ENCODE assay signal across 12 cellular contexts in genomic region chr17:4584835-4585187, GRCh38. TPM values are rescaled to one million over a fixed set of nuclear protein-coding genes. Genes with fewer than 3 reads are reported as not detected.
DNase-seq lines count a peak whose midpoint lies in the region; ATAC-seq and TF ChIP-seq lines count a peak whose summit lies in the region.
"Had no signal": no experiment of that assay in that cellular context is flagged by ENCODE, and none has a peak within 500 bp of the region (broad histone marks: within the 10 kb centered on the region; RNA-seq: fewer than 3 reads in every experiment).

No MANE protein-coding gene starts in this region.

- no peaks in the 10 kb centered on the region for H3K9me3 Mint-ChIP-seq in CD4-positive, alpha-beta memory T cell
- H3K9me3 Mint-ChIP-seq in T-cell, result no peaks in the 10 kb centered on the region
- H3K9me3 Mint-ChIP-seq in progenitor cell of endocrine pancreas (ENCODE audit: low read depth), result no peaks in the 10 kb centered on the region
- H3K9me3 Mint-ChIP-seq: activated naive CD8-positive, alpha-beta T cell treated with anti-CD3 and anti-CD28 coated beads, Interleukin-2, amount 10 ng/mL, durations not matched to agents 7 days and 5 days had no signal

- H3K4me2 ChIP-seq in osteoblast (ENCODE audit: insufficient read depth, low read length), result no peak overlapping the region

- CTCF ChIA-PET in CD4-positive, alpha-beta memory T cell (lab: Charles Lee; ENCODE audit: partially characterized antibody), result interaction anchor here (0.6 kb wide), 1 partner anchor 16 kb away, joined by 3 read pairs; no protein-coding TSS in a partner anchor
- CTCF ChIA-PET in T-cell (lab: Charles Lee), result no interaction called here

- DNase-seq in CD4-positive, alpha-beta memory T cell, result no peak
- no peak for DNase-seq in T-cell
- no peak for DNase-seq in progenitor cell of endocrine pancreas (ENCODE audit: low spot score, unreplicated experiment)
- no peak for DNase-seq in osteoblast (ENCODE audit: insufficient read length, low spot score, missing footprints)
- no peak for DNase-seq in NAMALWA (ENCODE audit: low spot score)
- DNase-seq in NCI-H1436 treated with DMSO at 0.1 percent for 48 hours (lab: John Stamatoyannopoulos, UW), result no peak
- no peak for DNase-seq in substantia nigra (lab: John Stamatoyannopoulos, UW)
- DNase-seq: COR-L47 had no signal

- POLR2A ChIA-PET in CD4-positive, alpha-beta memory T cell (lab: Charles Lee; ENCODE audit: partially characterized antibody), result no interaction called here
- POLR2A ChIA-PET in T-cell (lab: Charles Lee), result no interaction called here

- peaks cover 1 to 10% (median 4%) of the 10 kb centered on the region in 4 donors for H3K4me1 Mint-ChIP-seq in CD4-positive, alpha-beta memory T cell
- H3K4me1 Mint-ChIP-seq in T-cell (peaks cover 2 to 12% (median 6%) of the 10 kb centered on the region in 3 donors), progenitor cell of endocrine pancreas (ENCODE audit: low read depth) (peaks cover 33% of the 10 kb centered on the region)

- peak overlapping the region in 5 of 8 donors; percentile 9 to 58 (median 41) for H3K4me3 Mint-ChIP-seq in CD4-positive, alpha-beta memory T cell
- peak overlapping the region; percentile 3 to 67 (median 49) for H3K4me3 Mint-ChIP-seq in T-cell
- H3K4me3 Mint-ChIP-seq in progenitor cell of endocrine pancreas (ENCODE audit: low read depth), result peak overlapping the region; percentile 79
- H3K4me3 Mint-ChIP-seq: activated naive CD8-positive, alpha-beta T cell treated with anti-CD3 and anti-CD28 coated beads, Interleukin-2, amount 10 ng/mL, durations not matched to agents 7 days and 5 days had no signal

- H3K9me3 ChIP-seq in CD4-positive, alpha-beta memory T cell (ENCODE audit: control insufficient read depth in 1 of 2, low read length in 2 of 2), result no peaks in the 10 kb centered on the region
- H3K9me3 ChIP-seq in osteoblast (ENCODE audit: low read depth, low read length), result no peaks in the 10 kb centered on the region
- H3K9me3 ChIP-seq: thyroid gland had no signal

- peaks cover 3% of the 10 kb centered on the region for H3K4me1 ChIP-seq in CD4-positive, alpha-beta memory T cell (ENCODE audit: insufficient read depth, low read length)
- no peaks in the 10 kb centered on the region for H3K4me1 ChIP-seq in osteoblast (ENCODE audit: insufficient read depth, low read length)

- intact Hi-C loops in CD4-positive, alpha-beta memory T cell (cut with micrococcal nuclease), result no loop called here

- no peaks in the 10 kb centered on the region for H3K36me3 ChIP-seq in CD4-positive, alpha-beta memory T cell (ENCODE audit: insufficient read depth, low read length)
- H3K36me3 ChIP-seq in osteoblast (ENCODE audit: insufficient read depth, low read length), result no peaks in the 10 kb centered on the region
- H3K36me3 ChIP-seq: thyroid gland had no signal

- ATAC-seq in T-cell (replicated peaks in 1 of 4), result no peak

- H2AFZ ChIP-seq in osteoblast (ENCODE audit: low read length), result no peak overlapping the region

- no peaks in the 10 kb centered on the region for H3K79me2 ChIP-seq in osteoblast (ENCODE audit: insufficient read depth, low read length)

- H3K36me3 Mint-ChIP-seq in CD4-positive, alpha-beta memory T cell, result no peaks in the 10 kb centered on the region
- H3K36me3 Mint-ChIP-seq in T-cell (no peaks in the 10 kb centered on the region), progenitor cell of endocrine pancreas (ENCODE audit: insufficient read depth) (no peaks in the 10 kb centered on the region)
- H3K36me3 Mint-ChIP-seq: activated naive CD8-positive, alpha-beta T cell treated with anti-CD3 and anti-CD28 coated beads, Interleukin-2, amount 10 ng/mL, durations not matched to agents 7 days and 5 days had no signal

- H3K27me3 Mint-ChIP-seq in CD4-positive, alpha-beta memory T cell, result peaks cover 30 to 36% of the 10 kb centered on the region in 2 donors
- H3K27me3 Mint-ChIP-seq in T-cell (peaks cover 25 to 51% of the 10 kb centered on the region in 2 donors), progenitor cell of endocrine pancreas (peaks cover 39% of the 10 kb centered on the region)

- H3K27ac Mint-ChIP-seq in CD4-positive, alpha-beta memory T cell, result no peak overlapping the region
- H3K27ac Mint-ChIP-seq in T-cell, result no peak overlapping the region
- H3K27ac Mint-ChIP-seq in progenitor cell of endocrine pancreas, result peak overlapping the region; percentile 79
- H3K27ac Mint-ChIP-seq: activated naive CD8-positive, alpha-beta T cell treated with anti-CD3 and anti-CD28 coated beads, Interleukin-2, amount 10 ng/mL, durations not matched to agents 7 days and 5 days had no signal

- H4K20me1 ChIP-seq in osteoblast (ENCODE audit: insufficient read depth, low read length), result no peaks in the 10 kb centered on the region

- peaks cover 10% of the 10 kb centered on the region for H3K27me3 ChIP-seq in CD4-positive, alpha-beta memory T cell (ENCODE audit: insufficient read depth, low read length)
- peaks cover 43% of the 10 kb centered on the region for H3K27me3 ChIP-seq in osteoblast (ENCODE audit: insufficient read depth, low read length)

- TF ChIP-seq CTCF in progenitor cell of endocrine pancreas (IDR thresholded peaks at IDR 0.05; ENCODE audit: unreplicated experiment) (no peak), osteoblast (IDR thresholded peaks at IDR 0.05; ENCODE audit: extremely low read depth, low read depth, low read length) (no peak)

- H3K4me3 ChIP-seq in CD4-positive, alpha-beta memory T cell (ENCODE audit: low read length in 2 of 2), result no peak overlapping the region
- H3K4me3 ChIP-seq in iPS-11a (ENCODE audit: low read depth, low read length) (peak overlapping the region; percentile 50), osteoblast (ENCODE audit: insufficient read depth, low read length) (no peak overlapping the region)

- H3K27ac ChIP-seq in CD4-positive, alpha-beta memory T cell (ENCODE audit: low read depth, low read length), result no peak overlapping the region
- H3K27ac ChIP-seq in osteoblast (ENCODE audit: low read depth, low read length) (no peak overlapping the region), substantia nigra (ENCODE audit: low read depth, low read length, poor library complexity, severe bottlenecking) (no peak overlapping the region)
- H3K27ac ChIP-seq: thyroid gland had no signal

RNA-seq across cellular contexts. Expression of gene SMTNL2, which starts 0.5 kb away (rescaled TPM):
- total RNA-seq in CD4-positive, alpha-beta memory T cell, result not detected
- not detected for polyA plus RNA-seq in CD4-positive, alpha-beta memory T cell
- total RNA-seq in T-cell, result not detected
- total RNA-seq in progenitor cell of endocrine pancreas, result 8.3 and 8.6 TPM in 2 replicates
- total RNA-seq in osteoblast, result not detected in 2 replicates
- total RNA-seq: activated naive CD8-positive, alpha-beta T cell treated with anti-CD3 and anti-CD28 coated beads, Interleukin-2, amount 10 ng/mL, durations not matched to agents 7 days and 5 days; liver had no signal

RNA-seq across cellular contexts. Expression of gene GGT6, which starts 24.4 kb away (rescaled TPM):
- not detected for total RNA-seq in CD4-positive, alpha-beta memory T cell
- polyA plus RNA-seq in CD4-positive, alpha-beta memory T cell, result not detected
- total RNA-seq in T-cell, result not detected
- total RNA-seq in progenitor cell of endocrine pancreas, result not detected in 2 replicates
- not detected in 2 replicates for total RNA-seq in osteoblast
- total RNA-seq: activated naive CD8-positive, alpha-beta T cell treated with anti-CD3 and anti-CD28 coated beads, Interleukin-2, amount 10 ng/mL, durations not matched to agents 7 days and 5 days had no signal

RNA-seq across cellular contexts. Expression of gene MYBBP1A, which starts 29.6 kb away (rescaled TPM):
- total RNA-seq in CD4-positive, alpha-beta memory T cell, result 10 to 100 TPM; 73.4 to 74.7 TPM
- 10 to 100 TPM; 12.5 to 35.2 TPM for polyA plus RNA-seq in CD4-positive, alpha-beta memory T cell
- total RNA-seq in T-cell, result 100 to 1,000 TPM in 1 of 5 donors, 10 to 100 TPM in 4; 57.0 to 102 (median 94.2) TPM
- 55.2 and 55.6 TPM in 2 replicates for total RNA-seq in progenitor cell of endocrine pancreas
- total RNA-seq in osteoblast, result 47.1 and 49.2 TPM in 2 replicates

RNA-seq across cellular contexts. Expression of gene ALOX15, which starts 56.7 kb away (rescaled TPM):
- total RNA-seq in CD4-positive, alpha-beta memory T cell, result under 1 TPM in 1 of 2 experiments, not detected in 1; 0.49 TPM
- polyA plus RNA-seq in CD4-positive, alpha-beta memory T cell, result not detected
- under 1 TPM in 1 of 5 donors, not detected in 4; 0.13 TPM for total RNA-seq in T-cell
- total RNA-seq in progenitor cell of endocrine pancreas, result 0.33 and 0.69 TPM in 2 replicates
- not detected in 2 replicates for total RNA-seq in osteoblast
- total RNA-seq: activated naive CD8-positive, alpha-beta T cell treated with anti-CD3 and anti-CD28 coated beads, Interleukin-2, amount 10 ng/mL, durations not matched to agents 7 days and 5 days; thyroid gland had no signal
